15 cellular contexts compared by ENCODE assay signal in genomic region chr1:221637641-221638041, GRCh38.
DNase-seq lines count a peak whose midpoint lies in the region; ATAC-seq and TF ChIP-seq lines count a peak whose summit lies in the region.
"Had no signal": no experiment of that assay in that cellular context is flagged by ENCODE, and none has a peak within 500 bp of the region (broad histone marks: within the 10 kb centered on the region; RNA-seq: fewer than 3 reads in every experiment).

No MANE protein-coding gene starts in this region.

- POLR2A ChIA-PET in CD4-positive, alpha-beta T cell (lab: Charles Lee) = no interaction called here

- peaks cover 5% of the 10 kb centered on the region for H3K4me1 ChIP-seq in adipocyte (ENCODE audit: control insufficient read depth, insufficient read depth, low read length)
- H3K4me1 ChIP-seq in heart left ventricle = peaks cover 0 to 14% (median 0%) of the 10 kb centered on the region in 12 donors

- no peak overlapping the region for H3K4me3 Mint-ChIP-seq in CD4-positive, alpha-beta T cell
- H3K4me3 Mint-ChIP-seq: WTC11 had no signal

- H3K36me3 ChIP-seq in adipocyte (ENCODE audit: control insufficient read depth, insufficient read depth, low read length, severe bottlenecking) = no peaks in the 10 kb centered on the region
- H3K36me3 ChIP-seq in heart left ventricle = no peaks in the 10 kb centered on the region
- H3K36me3 ChIP-seq: tibial artery had no signal

- H3K4me3 ChIP-seq in adipocyte (ENCODE audit: low read length) (no peak overlapping the region), heart left ventricle (no peak overlapping the region)
- H3K4me3 ChIP-seq: mucosa of descending colon, tibial artery had no signal

- no peak overlapping the region for H3K27ac ChIP-seq in heart left ventricle
- H3K27ac ChIP-seq in CD4-positive, alpha-beta T cell (ENCODE audit: low read depth, low read length) = no peak overlapping the region
- H3K27ac ChIP-seq: 22Rv1, tibial artery had no signal

- no peaks in the 10 kb centered on the region for H3K4me1 Mint-ChIP-seq in CD4-positive, alpha-beta T cell (ENCODE audit: low read depth)
- H3K4me1 Mint-ChIP-seq: WTC11 had no signal

- no peaks in the 10 kb centered on the region for H3K27me3 Mint-ChIP-seq in CD4-positive, alpha-beta T cell

- H3K27me3 ChIP-seq in adipocyte (replicated peaks; ENCODE audit: control insufficient read depth, insufficient read depth, low read length) (no peaks in the 10 kb centered on the region), heart left ventricle (peaks cover 0 to 5% (median 0%) of the 10 kb centered on the region in 9 donors)
- no peaks in the 10 kb centered on the region for H3K27me3 ChIP-seq in CD4-positive, alpha-beta T cell (ENCODE audit: control insufficient read depth, insufficient read depth, low read length)
- H3K27me3 ChIP-seq: tibial artery had no signal

- DNase-seq in DMS 273 (lab: John Stamatoyannopoulos, UW; ENCODE audit: unreplicated experiment) = peak; percentile 71
- no peak for DNase-seq in DMS 273 treated with DMSO at 0.1 percent for 48 hours (lab: John Stamatoyannopoulos, UW)
- DNase-seq in adipocyte (ENCODE audit: low read depth) = peak; percentile 4
- peak in 3 of 5 donors; percentile 11 to 49 (median 29) for DNase-seq in heart left ventricle
- DNase-seq in stromal cell of bone marrow (ENCODE audit: low read depth) = peak; percentile 37
- DNase-seq in NK-92 treated with Interleukin-12 subunit alpha and Interleukin-12 subunit beta, amount 100 ng/mL, for 24 hours (lab: John Stamatoyannopoulos, UW) = no peak
- DNase-seq in CD4-positive, alpha-beta T cell = no peak
- no peak for DNase-seq in NCI-H510A treated with DMSO at 0.1 percent for 48 hours (lab: John Stamatoyannopoulos, UW)
- DNase-seq: activated CD8-positive, alpha-beta memory T cell treated with anti-CD3 and anti-CD28 coated beads, Interleukin-2, amount 50 U/mL, for 48 hours; effector CD8-positive, alpha-beta T cell; mucosa of descending colon; NCI-H345; tibial artery had no signal

- peak in 3 of 4 donors; percentile 63 to 72 (median 68) for ATAC-seq in heart left ventricle
- ATAC-seq in CD4-positive, alpha-beta T cell (ENCODE audit: poor library complexity) = no peak
- ATAC-seq: mucosa of descending colon, WTC11 had no signal

- no peaks in the 10 kb centered on the region for H3K36me3 Mint-ChIP-seq in CD4-positive, alpha-beta T cell (ENCODE audit: low read depth)
- H3K36me3 Mint-ChIP-seq: WTC11 had no signal

- no peak overlapping the region for H3K27ac Mint-ChIP-seq in CD4-positive, alpha-beta T cell
- H3K27ac Mint-ChIP-seq: WTC11 had no signal

- no peak overlapping the region for H3K9ac ChIP-seq in adipocyte (ENCODE audit: low read length)

- 21 to 46% (median 28%) methylated on average over 2 of the region's 2 CpGs for WGBS in heart left ventricle, 4 donors

- intact Hi-C loops in heart left ventricle (cut with DNase I) = loop anchor here in 1 of 10 donors (5.0 kb wide), 1 partner anchor 90 kb away; no protein-coding TSS in a partner anchor
- intact Hi-C loops in CD4-positive, alpha-beta T cell (cut with DNase I, micrococcal nuclease) = no loop called here

- H3K9me3 Mint-ChIP-seq in CD4-positive, alpha-beta T cell = no peaks in the 10 kb centered on the region
- H3K9me3 Mint-ChIP-seq: WTC11 had no signal

- peak in 3 of 12 donors; percentile 19 to 31 (median 23) for TF ChIP-seq CTCF in heart left ventricle (IDR thresholded peaks at IDR 0.05)
- TF ChIP-seq CTCF in CD4-positive, alpha-beta T cell (IDR thresholded peaks at IDR 0.05) = no peak

- no peak for TF ChIP-seq POLR2A in heart left ventricle (IDR thresholded peaks at IDR 0.05)

- CTCF ChIA-PET in CD4-positive, alpha-beta T cell (lab: Charles Lee) = no interaction called here

- no peaks in the 10 kb centered on the region for H3K9me3 ChIP-seq in adipocyte (ENCODE audit: control insufficient read depth, low read length)
- no peaks in the 10 kb centered on the region for H3K9me3 ChIP-seq in heart left ventricle
- H3K9me3 ChIP-seq in CD4-positive, alpha-beta T cell (ENCODE audit: control insufficient read depth, low read length) = no peaks in the 10 kb centered on the region
- H3K9me3 ChIP-seq: mucosa of descending colon, tibial artery had no signal

Comparison
In these comparisons a context has a peak if more than half of its experiments do, and no peak if none do; other contexts are left out.
1. DNase-seq: peak in DMS 273 (single experiment), adipocyte (single experiment), heart left ventricle (3 of 5) and stromal cell of bone marrow (single experiment); none in DMS 273 treated with DMSO at 0.1 percent for 48 hours (single experiment), NK-92 treated with Interleukin-12 subunit alpha and Interleukin-12 subunit beta, amount 100 ng/mL, for 24 hours (single experiment), CD4-positive, alpha-beta T cell (0 of 10) and NCI-H510A treated with DMSO at 0.1 percent for 48 hours (single experiment).